ENCODE assay signal across 18 cellular contexts in genomic region chr14:33799705-33800269, GRCh38.
DNase-seq lines count a peak whose midpoint lies in the region; ATAC-seq, FAIRE-seq and TF ChIP-seq lines count a peak whose summit lies in the region.
"Had no signal": no experiment of that assay in that cellular context is flagged by ENCODE, and none has a peak within 500 bp of the region (broad histone marks: within the 10 kb centered on the region; RNA-seq: fewer than 3 reads in every experiment).

No MANE protein-coding gene starts in this region.

- H3K79me2 ChIP-seq in HepG2 (ENCODE audit: insufficient read depth, low read length): no peaks in the 10 kb centered on the region

- no peak overlapping the region for H3K27ac Mint-ChIP-seq in T-helper 1 cell treated with Interleukin-12 subunit alpha and Interleukin-12 subunit beta and Interleukin-4 antibody, amounts not matched to agents 30 μg/mL and 1 μg/mL, for 36 hours
- H3K27ac Mint-ChIP-seq: mesothelial cell of epicardium had no signal

- no peak for TF ChIP-seq RAD21 in HepG2 (CRISPR knock-in tag; IDR thresholded peaks at IDR 0.05)

- H3K27me3 ChIP-seq in HepG2 (ENCODE audit: control insufficient read depth in 1 of 2, insufficient read depth in 2 of 2, low read length in 2 of 2) (no peaks in the 10 kb centered on the region), thoracic aorta (replicated peaks; ENCODE audit: insufficient read depth) (no peaks in the 10 kb centered on the region)

- no peaks in the 10 kb centered on the region for H4K20me1 ChIP-seq in HepG2 (ENCODE audit: insufficient read depth, low read length)

- H3K27ac ChIP-seq in HepG2 (ENCODE audit: extremely low read length, insufficient read depth, low read length): no peak overlapping the region
- no peak overlapping the region for H3K27ac ChIP-seq in thoracic aorta
- H3K27ac ChIP-seq: 22Rv1, adrenal gland had no signal

- no TSS peak for BruUV-seq in HepG2 (replicated peaks; lab: Mats Ljungman, UMichigan)

- H3K36me3 Mint-ChIP-seq in T-helper 1 cell treated with Interleukin-12 subunit alpha and Interleukin-12 subunit beta and Interleukin-4 antibody, amounts not matched to agents 30 μg/mL and 1 μg/mL, for 36 hours (ENCODE audit: low read depth): no peaks in the 10 kb centered on the region

- peaks cover 54% of the 10 kb centered on the region for H3K27me3 Mint-ChIP-seq in T-helper 1 cell treated with Interleukin-12 subunit alpha and Interleukin-12 subunit beta and Interleukin-4 antibody, amounts not matched to agents 30 μg/mL and 1 μg/mL, for 36 hours (ENCODE audit: low read depth)

- DNase-seq in T-helper 1 cell (no peak), dermis blood vessel endothelial cell (peak; percentile 47), HepG2 (ENCODE audit: low spot score) (no peak), thoracic aorta (ENCODE audit: low spot score) (no peak), NCI-H82 (lab: John Stamatoyannopoulos, UW) (no peak), RKO (ENCODE audit: low spot score) (no peak)
- DNase-seq: activated T-cell treated with anti-CD3 and anti-CD28 coated beads, Interleukin-2, amount 50 U/mL, for 1 hour; cortex of kidney; DMS79 treated with DMSO at 0.1 percent for 48 hours; Karpas-422; NCI-H187 treated with DMSO at 0.1 percent for 48 hours; NCI-H510A; PC-3 had no signal

- H3K4me3 ChIP-seq in HepG2 (replicated peaks in 1 of 3; ENCODE audit: insufficient read depth in 1 of 3, low read depth in 2 of 3, low read length in 3 of 3) (no peak overlapping the region), thoracic aorta (peak overlapping the region; percentile 57)

- peak overlapping the region; percentile 9 for H3K4me3 Mint-ChIP-seq in T-helper 1 cell treated with Interleukin-12 subunit alpha and Interleukin-12 subunit beta and Interleukin-4 antibody, amounts not matched to agents 30 μg/mL and 1 μg/mL, for 36 hours
- H3K4me3 Mint-ChIP-seq: mesothelial cell of epicardium had no signal

- no peak overlapping the region for H3K4me2 ChIP-seq in HepG2 (ENCODE audit: low read depth, low read length)

- FAIRE-seq in HepG2 (lab: Jason Lieb, UNC): no peak

- peaks cover 7% of the 10 kb centered on the region for H3K4me1 Mint-ChIP-seq in T-helper 1 cell treated with Interleukin-12 subunit alpha and Interleukin-12 subunit beta and Interleukin-4 antibody, amounts not matched to agents 30 μg/mL and 1 μg/mL, for 36 hours (ENCODE audit: low read depth)

- intact Hi-C loops in HepG2 (cut with micrococcal nuclease; ENCODE audit: unreplicated experiment): no loop called here

- 83% methylated on average over 65 of the region's 65 CpGs for WGBS in HepG2 (ENCODE audit: low lambda C conversion rate)

- CTCF ChIA-PET in HepG2 (lab: Yijun Ruan, JAX; ENCODE audit: low intra/inter-chr PET ratio, low total read pairs): no interaction called here

- no peak overlapping the region for H2AFZ ChIP-seq in HepG2 (ENCODE audit: low read length)

- H3K9me3 ChIP-seq in HepG2 (ENCODE audit: low read length) (no peaks in the 10 kb centered on the region), thoracic aorta (no peaks in the 10 kb centered on the region)
- H3K9me3 ChIP-seq: adrenal gland had no signal

- H3K9ac ChIP-seq in HepG2 (ENCODE audit: insufficient read depth, low read depth, low read length): no peak overlapping the region

- H3K36me3 ChIP-seq in HepG2 (replicated peaks in 1 of 2; ENCODE audit: control insufficient read depth in 1 of 2, insufficient read depth in 2 of 2, low read length in 2 of 2) (no peaks in the 10 kb centered on the region), thoracic aorta (no peaks in the 10 kb centered on the region)
- H3K36me3 ChIP-seq: adrenal gland had no signal

- TF ChIP-seq EP300 in HepG2 (IDR thresholded peaks at IDR 0.05; ENCODE audit: low read depth in 2 of 2, low read length in 2 of 2): no peak
- no peak for TF ChIP-seq EP300 in HepG2 (CRISPR knock-in tag; IDR thresholded peaks at IDR 0.05; ENCODE audit: borderline replicate concordance)

- in situ Hi-C loops in HepG2 (cut with HindIII; ENCODE audit: extremely low pct_ligation_motif_present, low pct_unique_long_range_greater_than_20kb): no loop called here

- POLR2A ChIA-PET in HepG2 (lab: Yijun Ruan, JAX): no interaction called here

- H3K4me1 ChIP-seq in HepG2 (ENCODE audit: insufficient read depth, low read length) (no peaks in the 10 kb centered on the region), thoracic aorta (ENCODE audit: control insufficient read depth in 1 of 2, low read depth in 2 of 2) (peaks cover 0 to 7% of the 10 kb centered on the region in 2 donors)

- TF ChIP-seq POLR2A in HepG2 (IDR thresholded peaks at IDR 0.05; ENCODE audit: insufficient read depth in 1 of 2, low read depth in 2 of 2, low read length in 2 of 2): no peak

- ATAC-seq in HepG2: peak; percentile 13; the same call in 1 of the 3 replicates
- ATAC-seq in thoracic aorta (ENCODE audit: insufficient number of reproducible peaks, low FRiP score, low read depth): no peak
- ATAC-seq in GM21526 (IDR thresholded peaks at IDR 0.05; ENCODE audit: low FRiP score, unreplicated experiment): no peak
- ATAC-seq: PC-3 had no signal

- TF ChIP-seq CTCF in HepG2 (CRISPR knock-in tag; IDR thresholded peaks at IDR 0.05): no peak
- TF ChIP-seq CTCF in thoracic aorta (IDR thresholded peaks at IDR 0.05): no peak

- no peaks in the 10 kb centered on the region for H3K9me3 Mint-ChIP-seq in T-helper 1 cell treated with Interleukin-12 subunit alpha and Interleukin-12 subunit beta and Interleukin-4 antibody, amounts not matched to agents 30 μg/mL and 1 μg/mL, for 36 hours

TF ChIP-seq in HepG2, 621 proteins besides CTCF, POLR2A, EP300 and RAD21:
- TF ChIP-seq ZBTB1 (CRISPR knock-in tag; IDR thresholded peaks at IDR 0.05; ENCODE audit: borderline replicate concordance): no peak
- TF ChIP-seq ZNF775 (CRISPR knock-in tag; IDR thresholded peaks at IDR 0.05; ENCODE audit: borderline replicate concordance): no peak
- TF ChIP-seq SIX4 (CRISPR knock-in tag; IDR thresholded peaks at IDR 0.05): no peak
- no peak for TF ChIP-seq ZNF264 (CRISPR knock-in tag; IDR thresholded peaks at IDR 0.05)
- TF ChIP-seq HNRNPLL (IDR thresholded peaks at IDR 0.05; ENCODE audit: low read depth, low read length, poor library complexity, severe bottlenecking): peak; percentile 17
- TF ChIP-seq ZNF280B (CRISPR knock-in tag; IDR thresholded peaks at IDR 0.05; ENCODE audit: borderline replicate concordance): no peak
- TF ChIP-seq ZNF891 (CRISPR knock-in tag; IDR thresholded peaks at IDR 0.05): no peak
- TF ChIP-seq DNMT1 (CRISPR knock-in tag; IDR thresholded peaks at IDR 0.05): peak; percentile 83
- no peak for TF ChIP-seq ZNF503 (CRISPR knock-in tag; IDR thresholded peaks at IDR 0.05)
- no peak for TF ChIP-seq CREM (IDR thresholded peaks at IDR 0.05)
- TF ChIP-seq CREM (CRISPR knock-in tag; IDR thresholded peaks at IDR 0.05): no peak
- TF ChIP-seq HMG20B (CRISPR knock-in tag; conservative IDR thresholded peaks at IDR 0.05): no peak
- TF ChIP-seq XBP1 (CRISPR knock-in tag; IDR thresholded peaks at IDR 0.05): no peak
- no peak for TF ChIP-seq E2F1 (CRISPR knock-in tag; IDR thresholded peaks at IDR 0.05)
- no peak for TF ChIP-seq ATF3 (CRISPR knock-in tag; IDR thresholded peaks at IDR 0.05)
- TF ChIP-seq ZNF768 (CRISPR knock-in tag; IDR thresholded peaks at IDR 0.05): peak; percentile 20; the same call in 1 of the 2 replicates
- no peak for TF ChIP-seq FOXK2 (IDR thresholded peaks at IDR 0.05)
- no peak for TF ChIP-seq FOXM1 (CRISPR knock-in tag; IDR thresholded peaks at IDR 0.05)
